ENCODE assay signal across 9 cellular contexts in genomic region chr2:30706534-30707303, GRCh38.
DNase-seq lines count a peak whose midpoint lies in the region; ATAC-seq and TF ChIP-seq lines count a peak whose summit lies in the region.
"Had no signal": no experiment of that assay in that cellular context is flagged by ENCODE, and none has a peak within 500 bp of the region (broad histone marks: within the 10 kb centered on the region; RNA-seq: fewer than 3 reads in every experiment).

No MANE protein-coding gene starts in this region.

- peak; percentile 78 to 86 for ATAC-seq in naive thymus-derived CD8-positive, alpha-beta T cell
- peak; percentile 90 to 94 for ATAC-seq in stimulated activated naive B cell treated with anti-CD40 and anti-IgM and Interleukin-4, amounts not matched to agents 10 μg/mL and 1 μg/mL and 100 μg/mL, for 72 hours (replicated peaks)
- no peak for ATAC-seq in HG03108 (IDR thresholded peaks at IDR 0.05; ENCODE audit: unreplicated experiment)

- H3K36me3 Mint-ChIP-seq in naive thymus-derived CD8-positive, alpha-beta T cell: peaks cover 0 to 15% (median 10%) of the 10 kb centered on the region in 3 donors
- H3K36me3 Mint-ChIP-seq in stimulated activated naive B cell treated with anti-CD40 and anti-IgM and Interleukin-4, amounts not matched to agents 10 μg/mL and 1 μg/mL and 100 μg/mL, for 72 hours: peaks cover 8 to 13% of the 10 kb centered on the region in 2 donors

- no peaks in the 10 kb centered on the region for H3K36me3 ChIP-seq in NT2/D1 (ENCODE audit: insufficient read depth, insufficient read length, low read length)

- no peak overlapping the region for H3K9ac ChIP-seq in NT2/D1 (ENCODE audit: insufficient read length, low read depth)

- H3K4me1 ChIP-seq in NT2/D1 (ENCODE audit: insufficient read depth, insufficient read length): no peaks in the 10 kb centered on the region

- H3K27ac Mint-ChIP-seq in naive thymus-derived CD8-positive, alpha-beta T cell: peak overlapping the region in 3 of 10 donors; percentile 2 to 76 (median 64)
- H3K27ac Mint-ChIP-seq in stimulated activated naive B cell treated with anti-CD40 and anti-IgM and Interleukin-4, amounts not matched to agents 10 μg/mL and 1 μg/mL and 100 μg/mL, for 72 hours: peak overlapping the region; percentile 80
- H3K27ac Mint-ChIP-seq: activated naive CD4-positive, alpha-beta T cell treated with anti-CD3 and anti-CD28 coated beads, Interleukin-2, amount 50 U/mL, for 24 hours had no signal

- TF ChIP-seq POLR2A in erythroblast (IDR thresholded peaks at IDR 0.05; ENCODE audit: low read length): no peak

- H3K9me3 ChIP-seq in NT2/D1 (ENCODE audit: insufficient read depth, low read length): peaks cover 38% of the 10 kb centered on the region

- peaks cover 0 to 4% (median 0%) of the 10 kb centered on the region in 5 donors for H3K27me3 Mint-ChIP-seq in naive thymus-derived CD8-positive, alpha-beta T cell
- H3K27me3 Mint-ChIP-seq in stimulated activated naive B cell treated with anti-CD40 and anti-IgM and Interleukin-4, amounts not matched to agents 10 μg/mL and 1 μg/mL and 100 μg/mL, for 72 hours: peaks cover 0 to 4% of the 10 kb centered on the region in 2 donors
- H3K27me3 Mint-ChIP-seq: activated naive CD4-positive, alpha-beta T cell treated with anti-CD3 and anti-CD28 coated beads, Interleukin-2, amount 50 U/mL, for 24 hours had no signal

- peak overlapping the region in 2 of 10 donors; percentile 19 to 40 for H3K4me3 Mint-ChIP-seq in naive thymus-derived CD8-positive, alpha-beta T cell
- H3K4me3 Mint-ChIP-seq in stimulated activated naive B cell treated with anti-CD40 and anti-IgM and Interleukin-4, amounts not matched to agents 10 μg/mL and 1 μg/mL and 100 μg/mL, for 72 hours: no peak overlapping the region
- H3K4me3 Mint-ChIP-seq: activated naive CD4-positive, alpha-beta T cell treated with anti-CD3 and anti-CD28 coated beads, Interleukin-2, amount 50 U/mL, for 24 hours had no signal

- no peaks in the 10 kb centered on the region for H3K27me3 ChIP-seq in NT2/D1 (ENCODE audit: insufficient read depth, insufficient read length)

- no peak overlapping the region for H3K4me3 ChIP-seq in NT2/D1 (ENCODE audit: insufficient read length, low read depth)

- H3K9me3 Mint-ChIP-seq in naive thymus-derived CD8-positive, alpha-beta T cell: peaks cover 2 to 24% (median 20%) of the 10 kb centered on the region in 9 donors
- H3K9me3 Mint-ChIP-seq in stimulated activated naive B cell treated with anti-CD40 and anti-IgM and Interleukin-4, amounts not matched to agents 10 μg/mL and 1 μg/mL and 100 μg/mL, for 72 hours: peaks cover 14 to 23% of the 10 kb centered on the region in 2 donors

- POLR2A ChIA-PET in naive thymus-derived CD8-positive, alpha-beta T cell (lab: Charles Lee): interaction anchor here (0.6 to 2.4 kb wide), 7 partner anchors 238 to 554 kb away, joined by 3 to 8 read pairs (median 4); no protein-coding TSS in a partner anchor

- DNase-seq in DMS53 treated with DMSO at 0.1 percent for 48 hours (lab: John Stamatoyannopoulos, UW; ENCODE audit: unreplicated experiment): peak; percentile 44
- peak; percentile 42 for DNase-seq in HS-27A (ENCODE audit: low read depth)
- peak; percentile 35 for DNase-seq in NT2/D1 (ENCODE audit: low read depth, low spot score)
- peak; percentile 44 for DNase-seq in activated CD8-positive, alpha-beta memory T cell treated with anti-CD3 and anti-CD28 coated beads, Interleukin-2, amount 50 U/mL, for 24 hours (ENCODE audit: extremely low read depth)
- peak; percentile 70 to 86 for DNase-seq in erythroblast (lab: John Stamatoyannopoulos, UW)
- peak; percentile 54 to 87 (median 70) for DNase-seq in naive thymus-derived CD8-positive, alpha-beta T cell
- peak; percentile 57 for DNase-seq in stimulated activated naive B cell treated with anti-CD40 and anti-IgM and Interleukin-4, amounts not matched to agents 10 μg/mL and 1 μg/mL and 100 μg/mL, for 72 hours

- peaks cover 4 to 9% (median 5%) of the 10 kb centered on the region in 4 donors for H3K4me1 Mint-ChIP-seq in naive thymus-derived CD8-positive, alpha-beta T cell
- peaks cover 8 to 11% of the 10 kb centered on the region in 2 donors for H3K4me1 Mint-ChIP-seq in stimulated activated naive B cell treated with anti-CD40 and anti-IgM and Interleukin-4, amounts not matched to agents 10 μg/mL and 1 μg/mL and 100 μg/mL, for 72 hours
